9 cellular contexts compared by ENCODE assay signal in genomic region chr12:12533238-12533829, GRCh38. TPM values are rescaled to one million over a fixed set of nuclear protein-coding genes. Genes with fewer than 3 reads are reported as not detected.
DNase-seq lines count a peak whose midpoint lies in the region; ATAC-seq and TF ChIP-seq lines count a peak whose summit lies in the region.
"Had no signal": no experiment of that assay in that cellular context is flagged by ENCODE, and none has a peak within 500 bp of the region (broad histone marks: within the 10 kb centered on the region; RNA-seq: fewer than 3 reads in every experiment).

No MANE protein-coding gene starts in this region.

- no TSS peak for BruUV-seq in mammary epithelial cell (replicated peaks; lab: Mats Ljungman, UMichigan)

- H3K4me1 ChIP-seq in BE2C, result peaks cover 27% of the 10 kb centered on the region
- H3K4me1 ChIP-seq in mammary epithelial cell (ENCODE audit: insufficient read depth, low read length), result peaks cover 9% of the 10 kb centered on the region

- 36% methylated on average over 6 of the region's 6 CpGs for WGBS in mammary epithelial cell (ENCODE audit: low coverage, missing lambda C conversion rate)

- intact Hi-C loops in mammary epithelial cell (cut with micrococcal nuclease) (no loop called here), posterior cingulate gyrus (cut with DNase I) (no loop called here)

- peak overlapping the region; percentile 57 for H3K4me2 ChIP-seq in mammary epithelial cell (ENCODE audit: insufficient read depth, low read depth, low read length)

- H3K27me3 ChIP-seq in BE2C (no peaks in the 10 kb centered on the region), mammary epithelial cell (ENCODE audit: insufficient read depth, low read length) (no peaks in the 10 kb centered on the region)

- peak overlapping the region; percentile 37 for H3K27ac ChIP-seq in mammary epithelial cell (ENCODE audit: insufficient read depth, low read depth, low read length)

- H3K9me3 ChIP-seq in BE2C, result no peaks in the 10 kb centered on the region; the same call in 1 of the 2 replicates
- no peaks in the 10 kb centered on the region for H3K9me3 ChIP-seq in mammary epithelial cell (replicated peaks; ENCODE audit: insufficient read depth, low read length)

- peak overlapping the region; percentile 20 for H3K9ac ChIP-seq in mammary epithelial cell (ENCODE audit: insufficient read depth, low read length)

- no peaks in the 10 kb centered on the region for H3K79me2 ChIP-seq in mammary epithelial cell (ENCODE audit: insufficient read depth, low read length)

- CTCF ChIA-PET in mammary epithelial cell (lab: Charles Lee; ENCODE audit: low non-redundant PET), result interaction anchor here (0.6 kb wide), 1 partner anchor 134 kb away, joined by 3 read pairs; no protein-coding TSS in a partner anchor

- H2AFZ ChIP-seq in mammary epithelial cell (ENCODE audit: low read depth, low read length), result peak overlapping the region; percentile 80

- dilution Hi-C loops in mammary epithelial cell (cut with HindIII; ENCODE audit: low sequenced_read_pairs), result no loop called here

- H3K4me3 ChIP-seq in BE2C (ENCODE audit: low read depth, low read length), result no peak overlapping the region
- no peak overlapping the region for H3K4me3 ChIP-seq in mammary epithelial cell (replicated peaks in 1 of 3; ENCODE audit: insufficient read depth in 1 of 3, low read depth in 2 of 3, low read length in 3 of 3)

- no peaks in the 10 kb centered on the region for H4K20me1 ChIP-seq in mammary epithelial cell (ENCODE audit: insufficient read depth, low read length)

- no peaks in the 10 kb centered on the region for H3K36me3 ChIP-seq in BE2C
- H3K36me3 ChIP-seq in mammary epithelial cell (ENCODE audit: insufficient read depth, low read length), result no peaks in the 10 kb centered on the region

- ATAC-seq in HG03196 (IDR thresholded peaks at IDR 0.05; ENCODE audit: unreplicated experiment) (no peak), GM19463 (IDR thresholded peaks at IDR 0.05; ENCODE audit: unreplicated experiment) (no peak)

- in situ Hi-C loops in mammary epithelial cell (cut with MboI; ENCODE audit: low sequenced_read_pairs in 2 of 2), result no loop called here

- TF ChIP-seq CTCF in BE2C (IDR thresholded peaks at IDR 0.05; ENCODE audit: low read depth, low read length) (no peak), mammary epithelial cell (conservative IDR thresholded peaks at IDR 0.05 in 1 of 2, IDR thresholded peaks at IDR 0.05 in 1 of 2; ENCODE audit: extremely low read depth in 1 of 2, insufficient read depth in 1 of 2, low read depth in 1 of 2, low read length in 2 of 2) (no peak)

- DNase-seq in BE2C (peak; percentile 66), NCI-H2081 (lab: John Stamatoyannopoulos, UW) (peak; percentile 54 to 79), mammary epithelial cell (peak; percentile 41), mucosa of gallbladder (ENCODE audit: low spot score) (peak; percentile 56), posterior cingulate gyrus (no peak), SW 1271 (lab: John Stamatoyannopoulos, UW) (no peak)
- DNase-seq: dermis blood vessel endothelial cell had no signal

RNA-seq across cellular contexts. Expression of gene DUSP16, which starts 29.3 kb away (rescaled TPM):
- polyA plus RNA-seq in BE2C (2012; ENCODE audit: insufficient read depth, insufficient read length, low read depth), result 16.4 TPM
- total RNA-seq in mammary epithelial cell (10 to 100 TPM; 11.2 to 16.4 TPM), mucosa of gallbladder (65.9 TPM)
- polyA plus RNA-seq in mammary epithelial cell, result 4.3 TPM
- 9.0 TPM for polyA minus RNA-seq in mammary epithelial cell

Comparison
In these comparisons a context has a peak if more than half of its experiments do, and no peak if none do; other contexts are left out.
1. DNase-seq: peak in BE2C (single experiment), NCI-H2081 (2 of 2), mammary epithelial cell (single experiment) and mucosa of gallbladder (single experiment); none in posterior cingulate gyrus (0 of 10) and SW 1271 (0 of 2).